13 cellular contexts compared by ENCODE assay signal in the genomic region with DNA sequence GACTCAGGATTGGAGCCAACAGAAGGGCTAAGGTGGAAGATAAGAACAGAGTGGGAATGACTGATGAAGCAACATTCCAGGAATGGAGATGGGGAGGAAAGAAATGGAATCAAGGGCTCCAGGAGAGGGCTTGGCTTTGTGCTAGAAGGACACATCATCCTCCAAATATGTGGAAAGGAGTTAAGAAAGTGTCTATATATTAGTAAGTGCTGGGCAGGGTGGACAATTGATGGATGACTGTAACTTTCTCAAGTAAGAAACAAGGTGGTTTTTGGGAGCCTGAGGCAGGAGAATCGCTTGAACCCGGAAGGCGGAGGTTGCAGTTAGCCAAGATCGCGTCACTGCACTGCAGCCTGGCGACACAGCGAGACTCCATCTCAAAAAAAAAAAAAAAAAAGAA.
DNase-seq lines count a peak whose midpoint lies in the region; ATAC-seq and TF ChIP-seq lines count a peak whose summit lies in the region.
"Had no signal": no experiment of that assay in that cellular context is flagged by ENCODE, and none has a peak within 500 bp of the region (broad histone marks: within the 10 kb centered on the region; RNA-seq: fewer than 3 reads in every experiment).

No MANE protein-coding gene starts in this region.

- H3K36me3 Mint-ChIP-seq in activated T-cell treated with anti-CD3 and anti-CD28 coated beads, Interleukin-2, amount 50 U/mL, for 4 hours (ENCODE audit: insufficient read depth) = no peaks in the 10 kb centered on the region
- peaks cover 0 to 3% (median 0%) of the 10 kb centered on the region in 3 experiments; a peak in 2 of 7 replicates for H3K36me3 Mint-ChIP-seq in H9 (ENCODE audit: insufficient read depth in 1 of 3, low read depth in 3 of 3)

- H3K27ac ChIP-seq in SJSA1 = peak overlapping the region; percentile 82
- H3K27ac ChIP-seq in smooth muscle cell (ENCODE audit: low read depth) = peak overlapping the region; percentile 68
- no peak overlapping the region for H3K27ac ChIP-seq in coronary artery
- no peak overlapping the region for H3K27ac ChIP-seq in H9 (ENCODE audit: insufficient read length, low read depth, low read length)

- H3K14ac ChIP-seq in H9 (ENCODE audit: insufficient read depth, low read length) = no peak overlapping the region

- DNase-seq in activated T-cell treated with anti-CD3 and anti-CD28 coated beads, Interleukin-2, amount 50 U/mL, for 4 hours = no peak
- no peak for DNase-seq in activated T-cell treated with anti-CD3 and anti-CD28 coated beads, Interleukin-2, amount 50 U/mL, for 1 hour
- DNase-seq in SJSA1 (ENCODE audit: low read depth in 1 of 2, low spot score in 2 of 2) (peak; percentile 82 to 91), fibroblast of pulmonary artery (ENCODE audit: low read depth) (peak; percentile 92), smooth muscle cell (lab: John Stamatoyannopoulos, UW; ENCODE audit: unreplicated experiment) (no peak), coronary artery (ENCODE audit: low spot score) (no peak), H9 (no peak)
- DNase-seq: small intestine; stimulated activated naive B cell treated with anti-CD40 and anti-IgM and Interleukin-4, amounts not matched to agents 10 μg/mL and 1 μg/mL and 100 μg/mL, for 72 hours had no signal

- H3K9me3 ChIP-seq in SJSA1 (replicated peaks) = no peaks in the 10 kb centered on the region; the same call in 1 of the 2 replicates
- H3K9me3 ChIP-seq in smooth muscle cell (replicated peaks; ENCODE audit: low read depth) = no peaks in the 10 kb centered on the region
- H3K9me3 ChIP-seq in H9 (ENCODE audit: control insufficient read depth, low read depth, low read length) = no peaks in the 10 kb centered on the region
- H3K9me3 ChIP-seq: HAP-1 had no signal

- H4K5ac ChIP-seq in H9 (ENCODE audit: insufficient read length, low read depth, low read length) = no peak overlapping the region

- H3K27me3 ChIP-seq in SJSA1 (replicated peaks) = no peaks in the 10 kb centered on the region
- H3K27me3 ChIP-seq in smooth muscle cell (ENCODE audit: low read depth) = no peaks in the 10 kb centered on the region
- no peaks in the 10 kb centered on the region for H3K27me3 ChIP-seq in H9 (ENCODE audit: insufficient read depth, low read length)

- peaks cover 4% of the 10 kb centered on the region for H3K4me1 Mint-ChIP-seq in activated T-cell treated with anti-CD3 and anti-CD28 coated beads, Interleukin-2, amount 50 U/mL, for 4 hours (ENCODE audit: low read depth)
- H3K4me1 Mint-ChIP-seq in H9 = peaks cover 11 to 16% of the 10 kb centered on the region in 2 experiments
- H3K4me1 Mint-ChIP-seq: stimulated activated naive B cell treated with anti-CD40 and anti-IgM and Interleukin-4, amounts not matched to agents 10 μg/mL and 1 μg/mL and 100 μg/mL, for 72 hours had no signal

- WGBS in smooth muscle cell (ENCODE audit: low lambda C conversion rate) = 77% methylated on average over 7 of the region's 7 CpGs
- no CpG with 5 or more reads among the region's 7 CpGs for WGBS in H9 (ENCODE audit: extremely low coverage, insufficient read length, low lambda C conversion rate)

- no peak overlapping the region for H3T11ph ChIP-seq in H9 (ENCODE audit: low read length)

- no peak overlapping the region for H2BK15ac ChIP-seq in H9 (ENCODE audit: low read depth, low read length)

- H3K4me3 Mint-ChIP-seq in activated T-cell treated with anti-CD3 and anti-CD28 coated beads, Interleukin-2, amount 50 U/mL, for 4 hours = peak overlapping the region; percentile 17
- peak overlapping the region in 1 of 2 experiments; percentile 5; a peak in 2 of 5 replicates for H3K4me3 Mint-ChIP-seq in H9

- H3K4ac ChIP-seq in H9 (ENCODE audit: low read depth, low read length) = no peak overlapping the region

- no peak overlapping the region for H2BK120ac ChIP-seq in H9 (ENCODE audit: low read depth, low read length, poor library complexity, severe bottlenecking)

- H2BK20ac ChIP-seq in H9 (ENCODE audit: low read depth, low read length, poor library complexity, severe bottlenecking) = no peak overlapping the region

- peak overlapping the region; percentile 97 for H3K4me2 ChIP-seq in smooth muscle cell
- H3K4me2 ChIP-seq in H9 (ENCODE audit: insufficient read depth, insufficient read length, low read length) = no peak overlapping the region

- no peaks in the 10 kb centered on the region for H3K9me3 Mint-ChIP-seq in activated T-cell treated with anti-CD3 and anti-CD28 coated beads, Interleukin-2, amount 50 U/mL, for 4 hours
- H3K9me3 Mint-ChIP-seq in H9 = peaks cover 2 to 3% of the 10 kb centered on the region in 2 experiments; a peak in 2 of 5 replicates
- H3K9me3 Mint-ChIP-seq: stimulated activated naive B cell treated with anti-CD40 and anti-IgM and Interleukin-4, amounts not matched to agents 10 μg/mL and 1 μg/mL and 100 μg/mL, for 72 hours had no signal

- H3K4me1 ChIP-seq in SJSA1 (replicated peaks) (peaks cover 10% of the 10 kb centered on the region), smooth muscle cell (ENCODE audit: low read depth) (peaks cover 6% of the 10 kb centered on the region), H9 (ENCODE audit: insufficient read depth, low read length) (no peaks in the 10 kb centered on the region)

- H3K79me2 ChIP-seq in smooth muscle cell (ENCODE audit: low read depth) (no peaks in the 10 kb centered on the region), H9 (ENCODE audit: insufficient read depth, low read length) (no peaks in the 10 kb centered on the region)

- H2AFZ ChIP-seq in smooth muscle cell (ENCODE audit: low read depth) (no peak overlapping the region), H9 (ENCODE audit: low read length) (no peak overlapping the region)

- H4K20me1 ChIP-seq in smooth muscle cell (ENCODE audit: low read depth) = no peaks in the 10 kb centered on the region
- H4K20me1 ChIP-seq in H9 (ENCODE audit: control insufficient read depth, insufficient read depth, insufficient read length) = no peaks in the 10 kb centered on the region

- no peak overlapping the region for H2AK5ac ChIP-seq in H9 (ENCODE audit: insufficient read length, low read length)

- no peak overlapping the region for H3K27ac Mint-ChIP-seq in H9
- H3K27ac Mint-ChIP-seq: B cell; stimulated activated naive B cell treated with anti-CD40 and anti-IgM and Interleukin-4, amounts not matched to agents 10 μg/mL and 1 μg/mL and 100 μg/mL, for 72 hours had no signal

- no peak overlapping the region for H2BK5ac ChIP-seq in H9 (ENCODE audit: insufficient read length, low read length)

- no peak overlapping the region for H3K18ac ChIP-seq in H9 (ENCODE audit: insufficient read length, low read depth, low read length)

- no peaks in the 10 kb centered on the region for H3K27me3 Mint-ChIP-seq in activated T-cell treated with anti-CD3 and anti-CD28 coated beads, Interleukin-2, amount 50 U/mL, for 4 hours (ENCODE audit: low read depth)
- H3K27me3 Mint-ChIP-seq in H9 (ENCODE audit: low read depth) = no peaks in the 10 kb centered on the region
- H3K27me3 Mint-ChIP-seq: B cell; stimulated activated naive B cell treated with anti-CD40 and anti-IgM and Interleukin-4, amounts not matched to agents 10 μg/mL and 1 μg/mL and 100 μg/mL, for 72 hours had no signal

- no peaks in the 10 kb centered on the region for H3K23me2 ChIP-seq in H9 (ENCODE audit: insufficient read length, low read depth, low read length, poor library complexity, severe bottlenecking)

- TF ChIP-seq CTCF in fibroblast of pulmonary artery (IDR thresholded peaks at IDR 0.05; ENCODE audit: low read length, missing control alignments) = no peak
- TF ChIP-seq CTCF in smooth muscle cell (IDR thresholded peaks at IDR 0.05; ENCODE audit: borderline replicate concordance, insufficient read depth, poor library complexity, severe bottlenecking) = no peak
- no peak for TF ChIP-seq CTCF in coronary artery (IDR thresholded peaks at IDR 0.05)
- TF ChIP-seq CTCF in H9 (conservative IDR thresholded peaks at IDR 0.05) = no peak

- H4K91ac ChIP-seq in H9 (ENCODE audit: insufficient read length, low read depth, low read length) = no peak overlapping the region

- no peak overlapping the region for H3K4me3 ChIP-seq in SJSA1
- H3K4me3 ChIP-seq in fibroblast of pulmonary artery (replicated peaks; ENCODE audit: low read depth, low read length) = peak overlapping the region; percentile 62
- peak overlapping the region; percentile 77 for H3K4me3 ChIP-seq in smooth muscle cell
- H3K4me3 ChIP-seq in coronary artery = no peak overlapping the region
- H3K4me3 ChIP-seq: HAP-1 had no signal

- no peak overlapping the region for H3K56ac ChIP-seq in H9 (ENCODE audit: insufficient read length, low read depth, low read length)

- H3F3A ChIP-seq in smooth muscle cell (ENCODE audit: low read depth) = no peaks in the 10 kb centered on the region

- H3K79me1 ChIP-seq in H9 (ENCODE audit: insufficient read depth, low read depth, low read length, poor library complexity, severe bottlenecking) = no peaks in the 10 kb centered on the region

- H3K36me3 ChIP-seq in SJSA1 (no peaks in the 10 kb centered on the region), smooth muscle cell (ENCODE audit: low read depth) (no peaks in the 10 kb centered on the region)
- H3K36me3 ChIP-seq: HAP-1 had no signal

- ATAC-seq in activated T-cell treated with anti-CD3 and anti-CD28 coated beads, Interleukin-2, amount 50 U/mL, for 4 hours = no peak
- no peak for ATAC-seq in HG03139 (IDR thresholded peaks at IDR 0.05; ENCODE audit: unreplicated experiment)
- ATAC-seq: left lobe of liver; stimulated activated naive B cell treated with anti-CD40 and anti-IgM and Interleukin-4, amounts not matched to agents 10 μg/mL and 1 μg/mL and 100 μg/mL, for 72 hours had no signal

- H4K8ac ChIP-seq in H9 (replicated peaks; ENCODE audit: insufficient read length, low read depth, low read length) = no peak overlapping the region

- H3K9ac ChIP-seq in smooth muscle cell (ENCODE audit: low read depth) (no peak overlapping the region), H9 (ENCODE audit: extremely low read depth, insufficient read length, low read length) (no peak overlapping the region)

- no peak overlapping the region for H2BK12ac ChIP-seq in H9 (ENCODE audit: insufficient read length, low read depth, low read length)

- H3K23ac ChIP-seq in H9 (ENCODE audit: insufficient read length, low read depth, low read length) = no peak overlapping the region

Comparison
In these comparisons a context has a peak if more than half of its experiments do, and no peak if none do; other contexts are left out.
1. DNase-seq: peak in SJSA1 (2 of 2) and fibroblast of pulmonary artery (single experiment); none in activated T-cell treated with anti-CD3 and anti-CD28 coated beads, Interleukin-2, amount 50 U/mL, for 4 hours (single experiment), activated T-cell treated with anti-CD3 and anti-CD28 coated beads, Interleukin-2, amount 50 U/mL, for 1 hour (single experiment), smooth muscle cell (single experiment), coronary artery (single experiment) and H9 (single experiment).
2. H3K27ac ChIP-seq: peak in SJSA1 (single experiment) and smooth muscle cell (single experiment); none in coronary artery (0 of 2) and H9 (single experiment).
3. H3K4me3 ChIP-seq: peak in fibroblast of pulmonary artery (single experiment) and smooth muscle cell (single experiment); none in SJSA1 (single experiment) and coronary artery (single experiment).